Comparison of ENCODE assay signal across 8 cellular contexts in the genomic region with DNA sequence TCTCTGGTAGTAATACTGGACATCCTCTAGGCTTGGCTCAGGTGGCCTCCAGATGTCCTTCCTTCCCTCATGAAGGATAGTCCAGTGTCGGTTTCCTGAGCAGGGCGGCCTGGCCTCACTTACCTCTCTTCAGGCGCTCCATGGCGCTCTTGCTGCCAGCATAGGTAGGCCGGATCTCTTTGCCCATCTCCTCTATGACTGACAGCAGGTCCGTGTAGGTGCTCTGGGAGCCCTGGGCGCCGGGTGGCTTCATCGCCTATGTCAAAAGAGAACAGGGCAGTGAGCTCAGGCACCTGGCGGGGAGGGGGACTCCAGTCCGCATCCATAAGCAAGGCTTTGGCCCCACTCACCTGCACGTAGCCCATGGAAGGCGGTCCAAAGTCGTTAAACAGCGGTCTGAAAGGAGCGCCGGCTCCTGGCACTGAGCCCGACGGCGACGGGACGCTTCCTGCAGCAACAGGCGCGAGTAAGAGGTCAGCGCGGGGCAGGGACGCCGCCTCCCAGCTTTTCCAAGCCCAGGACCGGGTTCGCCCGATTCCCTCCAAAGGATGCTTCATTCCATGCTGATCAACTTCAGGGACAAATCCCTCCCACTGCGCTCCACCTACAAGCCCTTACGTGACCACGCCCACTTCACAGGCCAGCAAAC. TPM values are rescaled to one million over a fixed set of nuclear protein-coding genes. Genes with fewer than 3 reads are reported as not detected.
DNase-seq lines count a peak whose midpoint lies in the region; ATAC-seq and TF ChIP-seq lines count a peak whose summit lies in the region.

No MANE protein-coding gene starts in this region.

- H3K27me3 ChIP-seq in WERI-Rb-1 (ENCODE audit: insufficient read depth, low read depth, severe bottlenecking), result no peaks in the 10 kb centered on the region

- H3K9me3 ChIP-seq in WERI-Rb-1 (ENCODE audit: severe bottlenecking), result no peaks in the 10 kb centered on the region

- H3K27ac Mint-ChIP-seq in CD14-positive monocyte (peak overlapping the region; percentile 88 to 98 (median 95)), neural crest cell (ENCODE audit: unreplicated experiment) (peak overlapping the region; percentile 40)

- H3K27me3 Mint-ChIP-seq in CD14-positive monocyte (ENCODE audit: low read depth in 3 of 3), result peaks cover 5 to 16% (median 7%) of the 10 kb centered on the region in 3 donors
- H3K27me3 Mint-ChIP-seq in neural crest cell (ENCODE audit: low read depth), result peaks cover 22% of the 10 kb centered on the region

- H3K9me3 Mint-ChIP-seq in CD14-positive monocyte, result peaks cover 0 to 1% (median 0%) of the 10 kb centered on the region in 7 donors
- no peaks in the 10 kb centered on the region for H3K9me3 Mint-ChIP-seq in neural crest cell

- DNase-seq in CD14-positive monocyte (ENCODE audit: low spot score) (no peak), WERI-Rb-1 (no peak), fibroblast of peridontal ligament (ENCODE audit: extremely low read depth) (peak; percentile 40), neural crest cell (ENCODE audit: low read depth, low spot score) (no peak), NCI-H1417 treated with DMSO at 0.1 percent for 48 hours (lab: John Stamatoyannopoulos, UW) (no peak)

- ATAC-seq in HG03378 (IDR thresholded peaks at IDR 0.05; ENCODE audit: unreplicated experiment), result peak; percentile 19
- ATAC-seq in GM19395 (IDR thresholded peaks at IDR 0.05; ENCODE audit: unreplicated experiment), result no peak
- ATAC-seq in GM18519 (IDR thresholded peaks at IDR 0.05; ENCODE audit: low FRiP score, unreplicated experiment), result no peak

- H3K4me1 Mint-ChIP-seq in CD14-positive monocyte, result peaks cover 33% of the 10 kb centered on the region
- peaks cover 36% of the 10 kb centered on the region for H3K4me1 Mint-ChIP-seq in neural crest cell

- peak overlapping the region; percentile 51 for H3K4me3 ChIP-seq in WERI-Rb-1 (ENCODE audit: low read depth, low read length)

- H3K4me3 Mint-ChIP-seq in CD14-positive monocyte (peak overlapping the region; percentile 73 to 87), neural crest cell (peak overlapping the region; percentile 93)

- H3K36me3 ChIP-seq in WERI-Rb-1, result peaks cover 18% of the 10 kb centered on the region

- peak overlapping the region; percentile 51 for H3K27ac ChIP-seq in WERI-Rb-1

- TF ChIP-seq CTCF in CD14-positive monocyte (IDR thresholded peaks at IDR 0.05) (no peak), WERI-Rb-1 (IDR thresholded peaks at IDR 0.05; ENCODE audit: low read depth, low read length) (no peak), neural crest cell (conservative IDR thresholded peaks at IDR 0.05) (no peak)

- H3K36me3 Mint-ChIP-seq in CD14-positive monocyte, result peaks cover 14 to 27% of the 10 kb centered on the region in 2 donors
- H3K36me3 Mint-ChIP-seq in neural crest cell (ENCODE audit: low read depth), result no peaks in the 10 kb centered on the region

- intact Hi-C loops in CD14-positive monocyte (cut with micrococcal nuclease), result loop anchor here (2.0 to 10.0 kb wide), 4 partner anchors 80 to 233 kb away; a partner anchor contains a TSS

RNA-seq across cellular contexts. Expression of a gene that starts 0.6 kb away (rescaled TPM):
- polyA plus RNA-seq in CD14-positive monocyte, result 10 to 100 TPM; 78.5 to 80.2 TPM
- total RNA-seq in neural crest cell, result 32.0 and 32.8 TPM in 2 replicates

RNA-seq across cellular contexts. Expression of a gene that starts 2.2 kb away (rescaled TPM):
- polyA plus RNA-seq in CD14-positive monocyte, result 10 to 100 TPM; 11.7 to 22.2 TPM
- total RNA-seq in neural crest cell, result 81.5 and 109 TPM in 2 replicates

RNA-seq across cellular contexts. Expression of a gene that starts 15.9 kb away (rescaled TPM):
- polyA plus RNA-seq in CD14-positive monocyte, result not detected
- not detected in 2 replicates for total RNA-seq in neural crest cell

RNA-seq across cellular contexts. Expression of a gene that starts 24.5 kb away (rescaled TPM):
- 10 to 100 TPM; 76.7 to 99.3 TPM for polyA plus RNA-seq in CD14-positive monocyte
- 48.7 and 50.1 TPM in 2 replicates for total RNA-seq in neural crest cell

RNA-seq across cellular contexts. Expression of a gene that starts 38.3 kb away (rescaled TPM):
- 100 to 1,000 TPM in 1 of 2 donors, 10 to 100 TPM in 1; 76.8 to 104 TPM for polyA plus RNA-seq in CD14-positive monocyte
- 37.3 and 40.8 TPM in 2 replicates for total RNA-seq in neural crest cell
